Comparison of ENCODE assay signal across 8 cellular contexts in the genomic region with DNA sequence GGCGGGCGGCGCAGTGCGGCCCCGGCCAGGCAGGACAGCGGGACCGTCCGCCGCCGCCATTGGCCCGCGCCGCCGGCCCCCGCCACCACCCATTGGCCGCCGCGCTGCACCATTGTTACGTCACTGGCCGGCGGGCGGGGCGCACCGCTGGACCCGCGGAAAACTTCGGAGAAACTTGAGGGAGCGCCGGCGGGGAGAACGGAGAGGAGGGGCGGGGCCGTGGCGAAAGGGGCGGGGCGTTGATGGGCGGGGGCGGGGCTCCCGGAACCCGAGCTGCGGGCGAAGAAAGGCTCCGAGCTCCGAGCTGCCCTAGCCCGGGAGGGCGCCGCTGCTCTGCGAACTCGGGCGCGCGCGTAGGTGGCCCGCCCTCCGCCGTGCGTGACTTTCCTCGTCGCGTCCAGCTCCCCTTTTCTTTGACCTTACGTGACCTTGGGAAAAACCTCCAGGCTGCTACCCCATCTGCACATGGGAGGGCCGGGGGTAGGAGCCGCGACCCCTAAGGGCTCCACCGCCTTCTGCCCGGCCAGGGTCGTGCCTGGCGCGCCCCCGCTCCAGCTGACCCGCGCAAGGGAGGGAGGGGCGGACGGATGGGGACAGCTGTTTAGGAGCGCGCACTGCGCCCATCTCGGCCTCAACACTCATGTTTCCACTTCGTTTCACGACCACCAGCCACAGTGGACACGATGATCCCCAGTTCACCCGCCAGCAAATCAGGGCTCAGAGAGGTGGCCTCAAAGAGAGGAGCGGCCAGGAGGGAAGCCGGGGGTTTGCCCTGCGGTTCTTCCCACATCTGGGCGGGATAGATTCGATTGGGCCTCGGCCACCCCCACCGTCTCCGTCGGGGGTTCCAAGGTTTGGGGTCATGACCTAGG. TPM values are rescaled to one million over a fixed set of nuclear protein-coding genes. Genes with fewer than 3 reads are reported as not detected.
A peak's percentile ranks its signal among the peaks of the same experiment; 100 is the strongest.
DNase-seq lines count a peak whose midpoint lies in the region; ATAC-seq and TF ChIP-seq lines count a peak whose summit lies in the region.

A gene with protein sequence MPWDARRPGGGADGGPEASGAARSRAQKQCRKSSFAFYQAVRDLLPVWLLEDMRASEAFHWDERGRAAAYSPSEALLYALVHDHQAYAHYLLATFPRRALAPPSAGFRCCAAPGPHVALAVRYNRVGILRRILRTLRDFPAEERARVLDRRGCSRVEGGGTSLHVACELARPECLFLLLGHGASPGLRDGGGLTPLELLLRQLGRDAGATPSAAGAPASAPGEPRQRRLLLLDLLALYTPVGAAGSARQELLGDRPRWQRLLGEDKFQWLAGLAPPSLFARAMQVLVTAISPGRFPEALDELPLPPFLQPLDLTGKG (minus strand): TSS at position 33 of the 872 bp plus-strand sequence. CDS start 1,887 bp downstream, outside the sequence.

- CTCF ChIA-PET in OCI-LY7 (lab: Charles Lee; ENCODE audit: unreplicated experiment), result interaction anchor here (0.8 kb wide), 1 partner anchor 15 kb away, joined by 3 read pairs; no protein-coding TSS in a partner anchor

- H3K79me2 ChIP-seq in OCI-LY7 (ENCODE audit: insufficient read depth, low read depth, low read length), result no peaks in the 10 kb centered on the region

- peak within 1 kb of the TSS; percentile 71 for H2AFZ ChIP-seq in OCI-LY7 (ENCODE audit: low read length)

- intact Hi-C loops in OCI-LY7 (cut with micrococcal nuclease; ENCODE audit: unreplicated experiment), result loop anchor here (10.0 kb wide), 1 partner anchor 145 kb away; a partner anchor contains a TSS

- no peaks in the 10 kb centered on the region for H4K20me1 ChIP-seq in OCI-LY7 (ENCODE audit: insufficient read depth, low read length)

- no peaks in the 10 kb centered on the region for H3K36me3 ChIP-seq in OCI-LY7 (ENCODE audit: insufficient read depth, low read length)

- no peaks in the 10 kb centered on the region for H3K27me3 ChIP-seq in mononuclear cell (ENCODE audit: insufficient read depth, low read length)

- DNase-seq in CMK (ENCODE audit: low read depth) (peak; percentile 79), HUDEP-2 (lab: John Stamatoyannopoulos, UW; ENCODE audit: unreplicated experiment in 76 of 76) (peak in 74 of 76 experiments; percentile 26 to 96 (median 89)), OCI-LY7 (ENCODE audit: low spot score) (peak; percentile 83), activated T-cell treated with anti-CD3 and anti-CD28 coated beads for 4 hours (peak; percentile 81), epithelial cell of esophagus (ENCODE audit: low read depth) (peak; percentile 95)
- DNase-seq in stimulated activated CD8-positive, alpha-beta memory T cell treated with anti-CD3 and anti-CD28 coated beads, Interleukin-15, amount 100 ng/mL, for 48 hours (ENCODE audit: low read depth in 2 of 2), result peak; percentile 87 to 89

- no TSS peak for BruUV-seq in OCI-LY7 (replicated peaks; lab: Mats Ljungman, UMichigan)

- H3K4me3 ChIP-seq in OCI-LY7 (ENCODE audit: low read depth, low read length, poor library complexity, severe bottlenecking), result peak within 1 kb of the TSS; percentile 77
- peak within 1 kb of the TSS; percentile 52 for H3K4me3 ChIP-seq in epithelial cell of esophagus (ENCODE audit: low read length)
- H3K4me3 ChIP-seq in mononuclear cell (ENCODE audit: low read length), result peak within 1 kb of the TSS; percentile 51

- TF ChIP-seq CTCF in OCI-LY7 (conservative IDR thresholded peaks at IDR 0.05; ENCODE audit: low read length), result no peak
- no peak for TF ChIP-seq CTCF in epithelial cell of esophagus (IDR thresholded peaks at IDR 0.05; ENCODE audit: insufficient read depth, low read depth, low read length, missing control alignments)

- H3K4me1 ChIP-seq in OCI-LY7 (ENCODE audit: insufficient read depth, low read length, poor library complexity, severe bottlenecking) (peaks cover 11% of the 10 kb centered on the region), mononuclear cell (ENCODE audit: insufficient read depth, low read length) (peaks cover 17% of the 10 kb centered on the region)

- POLR2A ChIA-PET in OCI-LY7 (lab: Charles Lee), result interaction anchor here (0.6 kb wide), 1 partner anchor 68 kb away, joined by 5 read pairs; no protein-coding TSS in a partner anchor

- peak; percentile 80 for ATAC-seq in GM21390 (IDR thresholded peaks at IDR 0.05; ENCODE audit: unreplicated experiment)

- H3K27ac ChIP-seq in OCI-LY7 (ENCODE audit: low read depth, low read length, poor library complexity, severe bottlenecking), result no peak within 1 kb of the TSS

- peak within 1 kb of the TSS; percentile 78 for H3K4me2 ChIP-seq in OCI-LY7 (ENCODE audit: low read length)

- H3K9me2 ChIP-seq in OCI-LY7 (ENCODE audit: insufficient read depth, low read length), result no peaks in the 10 kb centered on the region

- H3K9me3 ChIP-seq in OCI-LY7 (ENCODE audit: low read length) (no peaks in the 10 kb centered on the region), mononuclear cell (ENCODE audit: low read depth, low read length) (no peaks in the 10 kb centered on the region)

RNA-seq across cellular contexts. Expression of the gene that starts here (rescaled TPM):
- 1.1 and 1.2 TPM in 2 replicates for total RNA-seq in OCI-LY7 (2014; rRNA removed; shearing (Covaris generic))
- 1.5 and 1.9 TPM in 2 replicates for total RNA-seq in OCI-LY7 (2022)
- 12.4 TPM for total RNA-seq in mononuclear cell
